ENCODE assay signal across 7 cellular contexts in genomic region chr15:72855791-72856190, GRCh38.
"Had no signal": no experiment of that assay in that cellular context is flagged by ENCODE, and none has a peak within 500 bp of the region (broad histone marks: within the 10 kb centered on the region; RNA-seq: fewer than 3 reads in every experiment).

No MANE protein-coding gene starts in this region.

- H3K9me3 Mint-ChIP-seq: HFFc6 had no signal

- H3K36me3 ChIP-seq: HAP-1 had no signal

- H3K27ac ChIP-seq: GM23248 had no signal

- H3K4me3 ChIP-seq: GM23248, HAP-1, K562 had no signal

- H3K27ac Mint-ChIP-seq: HFFc6 had no signal

- H3K4me3 Mint-ChIP-seq: HFFc6 had no signal

- H3K9me3 ChIP-seq: HAP-1 had no signal

- H3K4me1 ChIP-seq: HAP-1 had no signal

- DNase-seq: GM23248, GOT3, H7, HFFc6, IMR-90 had no signal
